Comparison of ENCODE assay signal across 8 cellular contexts in genomic region chr7:83162402-83163256, GRCh38. TPM values are rescaled to one million over a fixed set of nuclear protein-coding genes. Genes with fewer than 3 reads are reported as not detected.
A peak's percentile ranks its signal among the peaks of the same experiment; 100 is the strongest.
DNase-seq lines count a peak whose midpoint lies in the region; ATAC-seq and TF ChIP-seq lines count a peak whose summit lies in the region.

TSS of gene PCLO (minus strand) at chr7:83162884. CDS start at chr7:83162592, 292 bp downstream.

- H3K27ac ChIP-seq in WERI-Rb-1: peak within 1 kb of the TSS; percentile 93
- peak within 1 kb of the TSS in 1 of 2 donors; percentile 42 for H3K27ac ChIP-seq in coronary artery

- peak; percentile 73 to 77 for ATAC-seq in activated CD4-positive, CD25-positive, alpha-beta regulatory T cell treated with anti-CD3 and anti-CD28 coated beads, Interleukin-2, amount 50 U/mL, for 24 hours
- peak; percentile 47 for ATAC-seq in HG03060 (IDR thresholded peaks at IDR 0.05; ENCODE audit: low read depth, unreplicated experiment)
- ATAC-seq in left lobe of liver: peak; percentile 92

- H3K4me3 ChIP-seq in WERI-Rb-1 (ENCODE audit: low read depth, low read length) (peak within 1 kb of the TSS; percentile 96), coronary artery (peak within 1 kb of the TSS; percentile 81)

- DNase-seq in activated CD4-positive, CD25-positive, alpha-beta regulatory T cell (lab: John Stamatoyannopoulos, UW): no peak
- DNase-seq in NCI-H2107 treated with DMSO at 0.1 percent for 48 hours (lab: John Stamatoyannopoulos, UW; ENCODE audit: unreplicated experiment) (peak; percentile 94), WERI-Rb-1 (peak; percentile 95), coronary artery (ENCODE audit: low spot score) (peak; percentile 64), left lobe of liver (ENCODE audit: low spot score) (peak; percentile 64)
- peak; percentile 48 for DNase-seq in stimulated activated CD4-positive, alpha-beta T cell treated with anti-CD3 and anti-CD28 coated beads, Interleukin-4, amount 100 ng/mL, for 1 hour

- no peaks in the 10 kb centered on the region for H3K9me3 ChIP-seq in WERI-Rb-1 (ENCODE audit: severe bottlenecking)

- H3K27me3 ChIP-seq in WERI-Rb-1 (ENCODE audit: insufficient read depth, low read depth, severe bottlenecking): no peaks in the 10 kb centered on the region

- TF ChIP-seq CTCF in WERI-Rb-1 (IDR thresholded peaks at IDR 0.05; ENCODE audit: low read depth, low read length) (no peak), coronary artery (IDR thresholded peaks at IDR 0.05) (no peak)

- no peaks in the 10 kb centered on the region for H3K36me3 ChIP-seq in WERI-Rb-1

RNA-seq across cellular contexts. Expression of gene PCLO, which starts in this region (rescaled TPM):
- total RNA-seq in left lobe of liver: 0.33 TPM

Comparison
In these comparisons a context has a peak if more than half of its experiments do, and no peak if none do; other contexts are left out.
1. Peak in DNase-seq and ATAC-seq in left lobe of liver; RNA of the gene not detected or under 1 TPM.
2. DNase-seq: peak in NCI-H2107 treated with DMSO at 0.1 percent for 48 hours (single experiment), WERI-Rb-1 (single experiment), coronary artery (single experiment) and stimulated activated CD4-positive, alpha-beta T cell treated with anti-CD3 and anti-CD28 coated beads, Interleukin-4, amount 100 ng/mL, for 1 hour (single experiment); none in activated CD4-positive, CD25-positive, alpha-beta regulatory T cell (0 of 4).
3. Peak in every context shown above with its lines, with median percentiles within 50 percentile points of each other: ATAC-seq.